In the genomic region with DNA sequence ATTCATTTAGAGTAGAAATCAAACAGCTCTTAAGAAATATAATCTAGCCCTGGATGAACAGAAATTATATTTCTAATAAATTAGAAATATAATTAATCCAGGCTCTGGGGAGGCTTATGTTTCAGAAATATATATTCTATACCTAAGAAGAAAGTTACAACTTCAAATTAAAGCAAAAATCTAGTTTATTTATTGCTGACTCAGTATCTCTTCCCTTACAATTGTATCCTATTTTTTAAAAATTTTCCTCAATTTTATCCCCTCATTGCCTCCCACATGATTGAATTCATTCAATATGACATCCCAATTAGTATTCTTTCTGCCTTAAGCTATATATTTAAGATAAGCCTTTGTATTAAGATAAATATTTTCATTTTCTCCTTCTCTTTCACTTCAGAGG, we compare ENCODE assay signal across 8 cellular contexts.
"Had no signal": no experiment of that assay in that cellular context is flagged by ENCODE, and none has a peak within 500 bp of the region (broad histone marks: within the 10 kb centered on the region; RNA-seq: fewer than 3 reads in every experiment).

No MANE protein-coding gene starts in this region.

- ATAC-seq: GM23338, HCT116 had no signal

- H3K27ac Mint-ChIP-seq: HFFc6, IgD-negative memory B cell had no signal

- H3K4me2 ChIP-seq: GM23338 had no signal

- H3K36me3 ChIP-seq: HAP-1 had no signal

- H3K9me3 Mint-ChIP-seq: GM23338, HFFc6 had no signal

- H3K4me3 ChIP-seq: GM23338, HAP-1 had no signal

- DNase-seq: H7, HFFc6, KG1 had no signal

- H3K36me3 Mint-ChIP-seq: IgD-negative memory B cell had no signal

- H3K4me1 ChIP-seq: HAP-1 had no signal

- H3K4me3 Mint-ChIP-seq: GM23338, HFFc6, IgD-negative memory B cell had no signal

- H2AFZ ChIP-seq: GM23338 had no signal

- H3K4me1 Mint-ChIP-seq: GM23338, IgD-negative memory B cell had no signal

- H3K27me3 Mint-ChIP-seq: IgD-negative memory B cell had no signal

- H3K27ac ChIP-seq: HL-60 had no signal

- H3K9me3 ChIP-seq: HAP-1 had no signal
